ENCODE assay signal across 1 cellular context in the genomic region with DNA sequence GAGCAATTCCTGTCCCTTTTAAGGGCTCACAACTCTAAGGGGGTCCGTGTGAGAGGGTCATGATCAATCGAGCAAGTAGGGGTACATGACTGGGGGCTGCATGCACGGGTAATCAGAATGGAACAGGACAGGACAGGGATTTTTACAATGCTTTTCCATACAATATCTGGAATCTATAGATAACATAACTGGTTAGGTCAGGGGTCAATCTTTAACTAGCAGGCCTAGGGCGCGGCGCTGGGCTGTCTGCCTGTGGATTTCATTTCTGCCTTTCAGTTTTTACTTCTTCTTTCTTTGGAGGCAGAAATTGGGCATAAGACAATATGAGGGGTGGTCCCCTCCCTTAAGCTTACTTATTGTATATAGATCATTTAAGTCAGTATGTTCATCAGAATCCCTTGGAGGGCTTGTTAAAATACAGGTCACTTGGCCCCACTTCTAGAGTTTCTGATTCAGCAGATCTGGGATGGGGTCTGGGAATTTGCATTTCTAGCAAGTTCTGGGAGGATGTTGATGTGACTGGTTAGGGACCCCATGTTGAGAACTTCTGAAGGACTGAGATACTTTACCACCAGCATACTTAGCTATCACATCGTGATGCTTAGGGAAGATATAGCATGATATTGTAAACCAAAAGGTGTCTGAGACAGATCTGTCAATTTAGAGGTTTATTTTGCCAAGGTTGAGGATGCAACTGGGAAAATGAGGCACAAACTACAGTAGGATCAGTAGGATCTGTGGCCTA.
TF ChIP-seq lines count a peak whose summit lies in the region.

No MANE protein-coding gene starts in this region.

TF ChIP-seq in K562, 482 proteins besides CTCF, POLR2A, EP300 and RAD21:
- TF ChIP-seq, protein P1, sequence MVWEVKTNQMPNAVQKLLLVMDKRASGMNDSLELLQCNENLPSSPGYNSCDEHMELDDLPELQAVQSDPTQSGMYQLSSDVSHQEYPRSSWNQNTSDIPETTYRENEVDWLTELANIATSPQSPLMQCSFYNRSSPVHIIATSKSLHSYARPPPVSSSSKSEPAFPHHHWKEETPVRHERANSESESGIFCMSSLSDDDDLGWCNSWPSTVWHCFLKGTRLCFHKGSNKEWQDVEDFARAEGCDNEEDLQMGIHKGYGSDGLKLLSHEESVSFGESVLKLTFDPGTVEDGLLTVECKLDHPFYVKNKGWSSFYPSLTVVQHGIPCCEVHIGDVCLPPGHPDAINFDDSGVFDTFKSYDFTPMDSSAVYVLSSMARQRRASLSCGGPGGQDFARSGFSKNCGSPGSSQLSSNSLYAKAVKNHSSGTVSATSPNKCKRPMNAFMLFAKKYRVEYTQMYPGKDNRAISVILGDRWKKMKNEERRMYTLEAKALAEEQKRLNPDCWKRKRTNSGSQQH (CRISPR knock-in tag; IDR thresholded peaks at IDR 0.05) = no peak
- TF ChIP-seq FOSL1 (tag; conservative IDR thresholded peaks at IDR 0.05) (no peak), CBFA2T2 (conservative IDR thresholded peaks at IDR 0.05) (peak; percentile 32; the same call in 1 of the 2 replicates), ZNF311 (CRISPR knock-in tag; IDR thresholded peaks at IDR 0.05) (no peak), ZNF316 (IDR thresholded peaks at IDR 0.05) (peak; percentile 12; the same call in 1 of the 2 replicates), NR2C2 (CRISPR knock-in tag; IDR thresholded peaks at IDR 0.05) (no peak), NR2C2 (tag; IDR thresholded peaks at IDR 0.05) (peak; percentile 50; the same call in 1 of the 2 replicates), CHD4 (IDR thresholded peaks at IDR 0.05; ENCODE audit: insufficient read depth, insufficient replicate concordance, low read depth, low read length, poor library complexity, severe bottlenecking) (no peak), ZEB2 (IDR thresholded peaks at IDR 0.05) (no peak), POLR2AphosphoS5 (IDR thresholded peaks at IDR 0.05; ENCODE audit: control insufficient read depth, insufficient read depth, low read depth, low read length) (no peak), NR2C1 (IDR thresholded peaks at IDR 0.05) (peak; percentile 71), NR2C1 (tag; IDR thresholded peaks at IDR 0.05) (peak; percentile 85), REST (CRISPR knock-in tag; IDR thresholded peaks at IDR 0.05; ENCODE audit: low read depth) (no peak), HMBOX1 (IDR thresholded peaks at IDR 0.05) (peak; percentile 71; the same call in 1 of the 2 replicates), KDM1A (IDR thresholded peaks at IDR 0.05) (no peak), ATF2 (CRISPR knock-in tag; IDR thresholded peaks at IDR 0.05) (no peak), CBFA2T3 (IDR thresholded peaks at IDR 0.05) (peak; percentile 57), KAT7 (CRISPR knock-in tag; IDR thresholded peaks at IDR 0.05; ENCODE audit: borderline replicate concordance) (no peak), TAL1 (IDR thresholded peaks at IDR 0.05) (peak; percentile 43), ZNF347 (CRISPR knock-in tag; IDR thresholded peaks at IDR 0.05; ENCODE audit: low read depth) (no peak), POLR2G (IDR thresholded peaks at IDR 0.05; ENCODE audit: low read depth, low read length) (no peak), PML (IDR thresholded peaks at IDR 0.05; ENCODE audit: low read length) (no peak), ZNF766 (CRISPR knock-in tag; conservative IDR thresholded peaks at IDR 0.05) (0 out of 2 replicates have a peak, but pooled peaks have one; percentile 53)
- TF ChIP-seq, protein P2, sequence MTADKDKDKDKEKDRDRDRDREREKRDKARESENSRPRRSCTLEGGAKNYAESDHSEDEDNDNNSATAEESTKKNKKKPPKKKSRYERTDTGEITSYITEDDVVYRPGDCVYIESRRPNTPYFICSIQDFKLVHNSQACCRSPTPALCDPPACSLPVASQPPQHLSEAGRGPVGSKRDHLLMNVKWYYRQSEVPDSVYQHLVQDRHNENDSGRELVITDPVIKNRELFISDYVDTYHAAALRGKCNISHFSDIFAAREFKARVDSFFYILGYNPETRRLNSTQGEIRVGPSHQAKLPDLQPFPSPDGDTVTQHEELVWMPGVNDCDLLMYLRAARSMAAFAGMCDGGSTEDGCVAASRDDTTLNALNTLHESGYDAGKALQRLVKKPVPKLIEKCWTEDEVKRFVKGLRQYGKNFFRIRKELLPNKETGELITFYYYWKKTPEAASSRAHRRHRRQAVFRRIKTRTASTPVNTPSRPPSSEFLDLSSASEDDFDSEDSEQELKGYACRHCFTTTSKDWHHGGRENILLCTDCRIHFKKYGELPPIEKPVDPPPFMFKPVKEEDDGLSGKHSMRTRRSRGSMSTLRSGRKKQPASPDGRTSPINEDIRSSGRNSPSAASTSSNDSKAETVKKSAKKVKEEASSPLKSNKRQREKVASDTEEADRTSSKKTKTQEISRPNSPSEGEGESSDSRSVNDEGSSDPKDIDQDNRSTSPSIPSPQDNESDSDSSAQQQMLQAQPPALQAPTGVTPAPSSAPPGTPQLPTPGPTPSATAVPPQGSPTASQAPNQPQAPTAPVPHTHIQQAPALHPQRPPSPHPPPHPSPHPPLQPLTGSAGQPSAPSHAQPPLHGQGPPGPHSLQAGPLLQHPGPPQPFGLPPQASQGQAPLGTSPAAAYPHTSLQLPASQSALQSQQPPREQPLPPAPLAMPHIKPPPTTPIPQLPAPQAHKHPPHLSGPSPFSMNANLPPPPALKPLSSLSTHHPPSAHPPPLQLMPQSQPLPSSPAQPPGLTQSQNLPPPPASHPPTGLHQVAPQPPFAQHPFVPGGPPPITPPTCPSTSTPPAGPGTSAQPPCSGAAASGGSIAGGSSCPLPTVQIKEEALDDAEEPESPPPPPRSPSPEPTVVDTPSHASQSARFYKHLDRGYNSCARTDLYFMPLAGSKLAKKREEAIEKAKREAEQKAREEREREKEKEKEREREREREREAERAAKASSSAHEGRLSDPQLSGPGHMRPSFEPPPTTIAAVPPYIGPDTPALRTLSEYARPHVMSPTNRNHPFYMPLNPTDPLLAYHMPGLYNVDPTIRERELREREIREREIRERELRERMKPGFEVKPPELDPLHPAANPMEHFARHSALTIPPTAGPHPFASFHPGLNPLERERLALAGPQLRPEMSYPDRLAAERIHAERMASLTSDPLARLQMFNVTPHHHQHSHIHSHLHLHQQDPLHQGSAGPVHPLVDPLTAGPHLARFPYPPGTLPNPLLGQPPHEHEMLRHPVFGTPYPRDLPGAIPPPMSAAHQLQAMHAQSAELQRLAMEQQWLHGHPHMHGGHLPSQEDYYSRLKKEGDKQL (CRISPR knock-in tag; IDR thresholded peaks at IDR 0.05; ENCODE audit: borderline replicate concordance) = no peak
- TF ChIP-seq, protein P3, sequence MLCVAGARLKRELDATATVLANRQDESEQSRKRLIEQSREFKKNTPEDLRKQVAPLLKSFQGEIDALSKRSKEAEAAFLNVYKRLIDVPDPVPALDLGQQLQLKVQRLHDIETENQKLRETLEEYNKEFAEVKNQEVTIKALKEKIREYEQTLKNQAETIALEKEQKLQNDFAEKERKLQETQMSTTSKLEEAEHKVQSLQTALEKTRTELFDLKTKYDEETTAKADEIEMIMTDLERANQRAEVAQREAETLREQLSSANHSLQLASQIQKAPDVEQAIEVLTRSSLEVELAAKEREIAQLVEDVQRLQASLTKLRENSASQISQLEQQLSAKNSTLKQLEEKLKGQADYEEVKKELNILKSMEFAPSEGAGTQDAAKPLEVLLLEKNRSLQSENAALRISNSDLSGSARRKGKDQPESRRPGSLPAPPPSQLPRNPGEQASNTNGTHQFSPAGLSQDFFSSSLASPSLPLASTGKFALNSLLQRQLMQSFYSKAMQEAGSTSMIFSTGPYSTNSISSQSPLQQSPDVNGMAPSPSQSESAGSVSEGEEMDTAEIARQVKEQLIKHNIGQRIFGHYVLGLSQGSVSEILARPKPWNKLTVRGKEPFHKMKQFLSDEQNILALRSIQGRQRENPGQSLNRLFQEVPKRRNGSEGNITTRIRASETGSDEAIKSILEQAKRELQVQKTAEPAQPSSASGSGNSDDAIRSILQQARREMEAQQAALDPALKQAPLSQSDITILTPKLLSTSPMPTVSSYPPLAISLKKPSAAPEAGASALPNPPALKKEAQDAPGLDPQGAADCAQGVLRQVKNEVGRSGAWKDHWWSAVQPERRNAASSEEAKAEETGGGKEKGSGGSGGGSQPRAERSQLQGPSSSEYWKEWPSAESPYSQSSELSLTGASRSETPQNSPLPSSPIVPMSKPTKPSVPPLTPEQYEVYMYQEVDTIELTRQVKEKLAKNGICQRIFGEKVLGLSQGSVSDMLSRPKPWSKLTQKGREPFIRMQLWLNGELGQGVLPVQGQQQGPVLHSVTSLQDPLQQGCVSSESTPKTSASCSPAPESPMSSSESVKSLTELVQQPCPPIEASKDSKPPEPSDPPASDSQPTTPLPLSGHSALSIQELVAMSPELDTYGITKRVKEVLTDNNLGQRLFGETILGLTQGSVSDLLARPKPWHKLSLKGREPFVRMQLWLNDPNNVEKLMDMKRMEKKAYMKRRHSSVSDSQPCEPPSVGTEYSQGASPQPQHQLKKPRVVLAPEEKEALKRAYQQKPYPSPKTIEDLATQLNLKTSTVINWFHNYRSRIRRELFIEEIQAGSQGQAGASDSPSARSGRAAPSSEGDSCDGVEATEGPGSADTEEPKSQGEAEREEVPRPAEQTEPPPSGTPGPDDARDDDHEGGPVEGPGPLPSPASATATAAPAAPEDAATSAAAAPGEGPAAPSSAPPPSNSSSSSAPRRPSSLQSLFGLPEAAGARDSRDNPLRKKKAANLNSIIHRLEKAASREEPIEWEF (CRISPR knock-in tag; IDR thresholded peaks at IDR 0.05) = no peak
